ENCODE assay signal across 9 cellular contexts in genomic region chr19:49421039-49421877, GRCh38. TPM values are rescaled to one million over a fixed set of nuclear protein-coding genes. Genes with fewer than 3 reads are reported as not detected.
DNase-seq lines count a peak whose midpoint lies in the region; FAIRE-seq and TF ChIP-seq lines count a peak whose summit lies in the region.
"Had no signal": no experiment of that assay in that cellular context is flagged by ENCODE, and none has a peak within 500 bp of the region (broad histone marks: within the 10 kb centered on the region; RNA-seq: fewer than 3 reads in every experiment).

No MANE protein-coding gene starts in this region.

- H3K27me3 ChIP-seq in esophagus (ENCODE audit: control insufficient read depth in 1 of 2, insufficient read depth in 2 of 2, low read length in 2 of 2), result peaks cover 0 to 27% of the 10 kb centered on the region in 2 donors
- peaks cover 33% of the 10 kb centered on the region for H3K27me3 ChIP-seq in effector memory CD4-positive, alpha-beta T cell (replicated peaks; ENCODE audit: control insufficient read depth, insufficient read depth, low read length, poor library complexity, severe bottlenecking)

- no peaks in the 10 kb centered on the region for H3K9me3 ChIP-seq in esophagus (ENCODE audit: control insufficient read depth in 2 of 2, insufficient read depth in 1 of 2, low read depth in 1 of 2, low read length in 1 of 2)
- no peaks in the 10 kb centered on the region for H3K9me3 ChIP-seq in effector memory CD4-positive, alpha-beta T cell (ENCODE audit: control insufficient read depth, low read length)
- H3K9me3 ChIP-seq: tibial nerve had no signal

- H3K4me1 ChIP-seq in esophagus (ENCODE audit: control insufficient read depth in 2 of 2, insufficient read depth in 2 of 2, low read length in 1 of 2), result peaks cover 2 to 12% of the 10 kb centered on the region in 2 donors
- peaks cover 39% of the 10 kb centered on the region for H3K4me1 ChIP-seq in effector memory CD4-positive, alpha-beta T cell (ENCODE audit: control insufficient read depth, insufficient read depth, low read length, poor library complexity, severe bottlenecking)

- H3K36me3 ChIP-seq in esophagus (ENCODE audit: control insufficient read depth in 2 of 2, insufficient read depth in 2 of 2, low read length in 1 of 2), result no peaks in the 10 kb centered on the region
- no peaks in the 10 kb centered on the region for H3K36me3 ChIP-seq in effector memory CD4-positive, alpha-beta T cell (ENCODE audit: control insufficient read depth, insufficient read depth, low read length)
- H3K36me3 ChIP-seq: tibial nerve had no signal

- H3K36me3 Mint-ChIP-seq in nephron (ENCODE audit: low read depth), result no peaks in the 10 kb centered on the region

- H3K9me3 Mint-ChIP-seq in nephron, result peaks cover 3% of the 10 kb centered on the region

- H3K4me1 Mint-ChIP-seq in nephron, result peaks cover 42% of the 10 kb centered on the region

- H3K27ac Mint-ChIP-seq in nephron, result no peak overlapping the region

- no peak overlapping the region for H3K27ac ChIP-seq in esophagus (ENCODE audit: low read depth in 2 of 2, low read length in 1 of 2)
- no peak overlapping the region for H3K27ac ChIP-seq in effector memory CD4-positive, alpha-beta T cell (ENCODE audit: insufficient read depth, low read length, poor library complexity, severe bottlenecking)
- H3K27ac ChIP-seq: tibial nerve had no signal

- DNase-seq in DMS153 treated with DMSO at 0.1 percent for 48 hours (lab: John Stamatoyannopoulos, UW; ENCODE audit: unreplicated experiment) (peak; percentile 82), NAMALWA (ENCODE audit: low spot score) (peak; percentile 78), 8988T (no peak), HK-2 (ENCODE audit: unreplicated experiment) (no peak)
- DNase-seq in effector memory CD4-positive, alpha-beta T cell, result no peak

- peaks cover 92% of the 10 kb centered on the region for H3K27me3 Mint-ChIP-seq in nephron (ENCODE audit: low read depth)

- TF ChIP-seq CTCF in nephron (IDR thresholded peaks at IDR 0.05; ENCODE audit: unreplicated experiment in 3 of 3), result no peak

- FAIRE-seq in TTC549 (lab: Jason Lieb, UNC), result peak; percentile 81

- peak overlapping the region; percentile 18 to 20 for H3K4me3 ChIP-seq in esophagus (ENCODE audit: low read depth in 1 of 2, low read length in 2 of 2)
- no peak overlapping the region for H3K4me3 ChIP-seq in effector memory CD4-positive, alpha-beta T cell (ENCODE audit: insufficient read depth, low read depth, low read length, poor library complexity, severe bottlenecking)

- WGBS in esophagus, 2 donors, result 9% methylated on average over 47 to 48 of the region's 48 CpGs

- H3K4me3 Mint-ChIP-seq in nephron, result peak overlapping the region; percentile 24 to 29 (median 29)

RNA-seq across cellular contexts. Expression of gene PTH2, which starts 2.0 kb away (rescaled TPM):
- not detected for polyA plus RNA-seq in esophagus

RNA-seq across cellular contexts. Expression of gene GFY, which starts 3.9 kb away (rescaled TPM):
- polyA plus RNA-seq in esophagus, result not detected

RNA-seq across cellular contexts. Expression of gene SLC17A7, which starts 20.1 kb away (rescaled TPM):
- polyA plus RNA-seq in esophagus, result under 1 TPM; 0.28 to 0.29 TPM

RNA-seq across cellular contexts. Expression of gene PIH1D1, which starts 30.4 kb away (rescaled TPM):
- polyA plus RNA-seq in esophagus, result 10 to 100 TPM; 63.5 to 65.3 TPM

RNA-seq across cellular contexts. Expression of gene ALDH16A1, which starts 31.8 kb away (rescaled TPM):
- polyA plus RNA-seq in esophagus, result 10 to 100 TPM; 29.4 to 29.9 TPM

Comparison
In these comparisons a context has a peak if more than half of its experiments do, and no peak if none do; other contexts are left out.
1. DNase-seq: peak in DMS153 treated with DMSO at 0.1 percent for 48 hours (single experiment) and NAMALWA (single experiment); none in 8988T (single experiment), effector memory CD4-positive, alpha-beta T cell (0 of 3) and HK-2 (single experiment).